ENCODE assay signal across 18 cellular contexts in the genomic region with DNA sequence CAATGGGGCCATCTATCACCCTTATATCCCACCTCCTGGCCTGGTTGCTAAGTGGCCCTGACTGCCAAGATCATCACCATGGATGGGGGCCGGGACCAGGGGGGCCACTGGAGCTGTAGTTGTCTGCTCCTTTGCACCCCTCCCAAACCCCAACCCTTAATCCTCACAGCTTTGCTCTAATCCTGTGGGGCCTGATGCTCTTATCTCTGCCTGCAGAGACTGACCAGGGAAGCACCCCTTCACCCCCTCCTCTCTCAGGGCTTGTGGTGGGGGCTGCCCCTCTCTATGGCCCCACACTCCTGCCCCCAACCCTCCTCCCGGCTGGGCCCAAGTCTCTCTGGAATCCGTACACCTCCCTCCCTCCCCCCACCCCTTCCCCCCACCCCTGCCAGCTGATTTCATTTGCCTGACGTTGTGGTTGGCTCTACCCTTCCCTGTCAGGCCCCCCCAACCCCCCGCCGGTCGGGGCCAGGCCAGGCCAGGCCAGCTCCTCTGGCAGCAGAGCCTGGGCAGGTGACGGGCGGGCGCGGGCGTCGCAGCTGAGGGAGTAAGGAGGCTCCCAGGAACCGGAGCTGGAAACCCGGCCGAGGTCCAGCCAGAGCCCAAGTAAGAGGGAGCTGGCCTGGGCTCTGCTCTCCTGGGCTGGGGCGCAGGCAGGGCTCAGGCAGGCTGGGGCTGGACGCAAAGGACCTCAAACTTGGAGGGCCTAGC. TPM values are rescaled to one million over a fixed set of nuclear protein-coding genes. Genes with fewer than 3 reads are reported as not detected.
DNase-seq lines count a peak whose midpoint lies in the region; ATAC-seq and TF ChIP-seq lines count a peak whose summit lies in the region.
"Had no signal": no experiment of that assay in that cellular context is flagged by ENCODE, and none has a peak within 500 bp of the region (broad histone marks: within the 10 kb centered on the region; RNA-seq: fewer than 3 reads in every experiment).

A gene (plus strand): TSS at position 498 of the 711 bp plus-strand sequence. CDS start 363 bp downstream, outside the sequence.

- H3K27me3 ChIP-seq in SJCRH30 (no peaks in the 10 kb centered on the region), cardiac muscle cell (no peaks in the 10 kb centered on the region), osteoblast (ENCODE audit: insufficient read depth, low read length) (no peaks in the 10 kb centered on the region), body of pancreas (no peaks in the 10 kb centered on the region)
- H3K27me3 ChIP-seq: neutrophil, suprapubic skin had no signal

- TF ChIP-seq CTCF in cardiac muscle cell (IDR thresholded peaks at IDR 0.05; ENCODE audit: low read depth, low read length), result no peak
- no peak for TF ChIP-seq CTCF in osteoblast (IDR thresholded peaks at IDR 0.05; ENCODE audit: extremely low read depth, low read depth, low read length)
- no peak for TF ChIP-seq CTCF in body of pancreas (IDR thresholded peaks at IDR 0.05)

- no peak within 1 kb of the TSS for H2AFZ ChIP-seq in osteoblast (ENCODE audit: low read length)

- H3K27ac ChIP-seq in SJCRH30 (peak within 1 kb of the TSS; percentile 83), cardiac muscle cell (peak within 1 kb of the TSS; percentile 62), osteoblast (ENCODE audit: low read depth, low read length) (no peak within 1 kb of the TSS), body of pancreas (no peak within 1 kb of the TSS)
- H3K27ac ChIP-seq: C4-2B, neutrophil, suprapubic skin had no signal

- H4K20me1 ChIP-seq in osteoblast (ENCODE audit: insufficient read depth, low read length), result peaks cover 8% of the 10 kb centered on the region

- H3K4me3 ChIP-seq in SJCRH30 (no peak within 1 kb of the TSS), cardiac muscle cell (no peak within 1 kb of the TSS), osteoblast (ENCODE audit: insufficient read depth, low read length) (no peak within 1 kb of the TSS), body of pancreas (no peak within 1 kb of the TSS)
- H3K4me3 ChIP-seq: lung, suprapubic skin had no signal

- peak; percentile 7 for ATAC-seq in HG02763 (IDR thresholded peaks at IDR 0.05; ENCODE audit: unreplicated experiment)
- ATAC-seq in body of pancreas, result no peak
- no peak for ATAC-seq in GM19351 (IDR thresholded peaks at IDR 0.05; ENCODE audit: unreplicated experiment)
- ATAC-seq: T-helper 17 cell had no signal

- H3K4me1 ChIP-seq in SJCRH30 (peaks cover 22% of the 10 kb centered on the region), cardiac muscle cell (ENCODE audit: low read depth) (peaks cover 14% of the 10 kb centered on the region), osteoblast (ENCODE audit: insufficient read depth, low read length) (no peaks in the 10 kb centered on the region), body of pancreas (no peaks in the 10 kb centered on the region)
- H3K4me1 ChIP-seq: suprapubic skin had no signal

- WGBS in body of pancreas, 2 donors, result 37 to 65% methylated on average over 7 to 15 of the region's 18 CpGs

- intact Hi-C loops in body of pancreas (cut with DNase I), result no loop called here

- CTCF ChIA-PET in HEK293T (lab: Yijun Ruan, JAX), result no interaction called here

- TF ChIP-seq POLR2A in body of pancreas (IDR thresholded peaks at IDR 0.05), result no peak

- DNase-seq in SJCRH30 (peak in 1 of 2 experiments; percentile 48), cardiac muscle cell (ENCODE audit: low read depth in 1 of 2, low spot score in 1 of 2) (no peak), osteoblast (ENCODE audit: insufficient read length, low spot score, missing footprints) (peak; percentile 35), body of pancreas (no peak), HEK293T (ENCODE audit: extremely low spot score) (no peak)
- no peak for DNase-seq in activated CD4-positive, alpha-beta T cell treated with anti-CD3 and anti-CD28 coated beads for 48 hours
- DNase-seq: activated CD4-positive, alpha-beta T cell treated with anti-CD3 and anti-CD28 coated beads for 1 hour; activated naive CD4-positive, alpha-beta T cell; DND-41; GOT3; stimulated activated CD4-positive, alpha-beta T cell treated with anti-CD3 and anti-CD28 coated beads, Interleukin-2, amount 100 ng/mL, for 48 hours; T-helper 17 cell had no signal

- POLR2A ChIA-PET in HEK293T (lab: Yijun Ruan, JAX), result interaction anchor here (0.8 to 5.0 kb wide), 5 partner anchors 8 to 88 kb away, joined by 4 to 57 read pairs (median 4); a partner anchor contains a TSS

- H3K79me2 ChIP-seq in osteoblast (ENCODE audit: insufficient read depth, low read length), result no peaks in the 10 kb centered on the region

- H3K36me3 ChIP-seq in SJCRH30 (peaks cover 23% of the 10 kb centered on the region), cardiac muscle cell (peaks cover 10% of the 10 kb centered on the region), osteoblast (ENCODE audit: insufficient read depth, low read length) (peaks cover 72% of the 10 kb centered on the region), body of pancreas (replicated peaks in 1 of 2; ENCODE audit: insufficient read depth in 1 of 2, low read depth in 2 of 2) (no peaks in the 10 kb centered on the region)

- H3K9me3 ChIP-seq in SJCRH30 (replicated peaks) (no peaks in the 10 kb centered on the region), cardiac muscle cell (ENCODE audit: low read depth) (no peaks in the 10 kb centered on the region), osteoblast (ENCODE audit: low read depth, low read length) (no peaks in the 10 kb centered on the region), body of pancreas (no peaks in the 10 kb centered on the region)
- H3K9me3 ChIP-seq: neutrophil, suprapubic skin had no signal

- no peak within 1 kb of the TSS for H3K4me2 ChIP-seq in osteoblast (ENCODE audit: insufficient read depth, low read length)

TF ChIP-seq in HEK293T, 16 proteins besides CTCF, POLR2A, EP300 and RAD21:
- no peak for TF ChIP-seq ZNF384 (IDR thresholded peaks at IDR 0.05)
- no peak for TF ChIP-seq BHLHE40 (IDR thresholded peaks at IDR 0.05; ENCODE audit: borderline replicate concordance)
- TF ChIP-seq HDGF (IDR thresholded peaks at IDR 0.05; ENCODE audit: borderline replicate concordance), result no peak
- no peak for TF ChIP-seq SUZ12 (IDR thresholded peaks at IDR 0.05)
- TF ChIP-seq TARDBP (IDR thresholded peaks at IDR 0.05), result no peak
- no peak for TF ChIP-seq FOXM1 (IDR thresholded peaks at IDR 0.05; ENCODE audit: borderline replicate concordance)
- TF ChIP-seq, protein P1, sequence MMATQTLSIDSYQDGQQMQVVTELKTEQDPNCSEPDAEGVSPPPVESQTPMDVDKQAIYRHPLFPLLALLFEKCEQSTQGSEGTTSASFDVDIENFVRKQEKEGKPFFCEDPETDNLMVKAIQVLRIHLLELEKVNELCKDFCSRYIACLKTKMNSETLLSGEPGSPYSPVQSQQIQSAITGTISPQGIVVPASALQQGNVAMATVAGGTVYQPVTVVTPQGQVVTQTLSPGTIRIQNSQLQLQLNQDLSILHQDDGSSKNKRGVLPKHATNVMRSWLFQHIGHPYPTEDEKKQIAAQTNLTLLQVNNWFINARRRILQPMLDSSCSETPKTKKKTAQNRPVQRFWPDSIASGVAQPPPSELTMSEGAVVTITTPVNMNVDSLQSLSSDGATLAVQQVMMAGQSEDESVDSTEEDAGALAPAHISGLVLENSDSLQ (IDR thresholded peaks at IDR 0.05), result no peak
- no peak for TF ChIP-seq ARNT (IDR thresholded peaks at IDR 0.05)
- no peak for TF ChIP-seq FOXK2 (IDR thresholded peaks at IDR 0.05)
- TF ChIP-seq L3MBTL2 (conservative IDR thresholded peaks at IDR 0.05), result no peak
- TF ChIP-seq NFRKB (IDR thresholded peaks at IDR 0.05), result no peak
- no peak for TF ChIP-seq SP1 (IDR thresholded peaks at IDR 0.05)
- no peak for TF ChIP-seq CTBP1 (IDR thresholded peaks at IDR 0.05; ENCODE audit: borderline replicate concordance)
- no peak for TF ChIP-seq ELF4 (IDR thresholded peaks at IDR 0.05)
- TF ChIP-seq LEF1 (IDR thresholded peaks at IDR 0.05; ENCODE audit: borderline replicate concordance), result no peak
- TF ChIP-seq FOXA1 (IDR thresholded peaks at IDR 0.05), result no peak

RNA-seq across cellular contexts. Expression of the gene that starts here (rescaled TPM):
- total RNA-seq in SJCRH30 (2014; rRNA removed; shearing (Covaris generic)), result 2.2 and 3.2 TPM in 2 replicates
- total RNA-seq in cardiac muscle cell (3.0 and 5.2 TPM in 2 replicates), osteoblast (1.4 and 2.7 TPM in 2 replicates), body of pancreas (under 1 TPM; 0.33 to 0.52 TPM)
- 1.7 and 2.1 TPM in 2 replicates for polyA plus RNA-seq in cardiac muscle cell

Comparison
In these comparisons a context has a peak if more than half of its experiments do, and no peak if none do; other contexts are left out.
1. H3K27ac ChIP-seq: peak in SJCRH30 (single experiment) and cardiac muscle cell (single experiment); none in osteoblast (single experiment) and body of pancreas (0 of 4).